ENCODE assay signal across 15 cellular contexts in genomic region chr14:70810621-70811020, GRCh38. TPM values are rescaled to one million over a fixed set of nuclear protein-coding genes. Genes with fewer than 3 reads are reported as not detected.
DNase-seq lines count a peak whose midpoint lies in the region; ATAC-seq and TF ChIP-seq lines count a peak whose summit lies in the region.
"Had no signal": no experiment of that assay in that cellular context is flagged by ENCODE, and none has a peak within 500 bp of the region (broad histone marks: within the 10 kb centered on the region; RNA-seq: fewer than 3 reads in every experiment).

No MANE protein-coding gene starts in this region.

- H3K4me3 ChIP-seq in DOHH2 (ENCODE audit: low read length) = peak overlapping the region; percentile 74
- peak overlapping the region; percentile 68 for H3K4me3 ChIP-seq in Jurkat, Clone E6-1 (ENCODE audit: low read length)
- H3K4me3 ChIP-seq in dorsolateral prefrontal cortex = peak overlapping the region in 55 of 59 donors; percentile 41 to 88 (median 74)
- peak overlapping the region; percentile 34 for H3K4me3 ChIP-seq in mesendoderm (ENCODE audit: low read length)
- H3K4me3 ChIP-seq in lower lobe of right lung = no peak overlapping the region
- H3K4me3 ChIP-seq in gastrocnemius medialis = no peak overlapping the region

- no peaks in the 10 kb centered on the region for H3K9me2 ChIP-seq in DOHH2 (replicated peaks; ENCODE audit: control insufficient read depth, low read length)

- DNase-seq in Jurkat, Clone E6-1 (ENCODE audit: low read depth, low spot score) = no peak
- DNase-seq in dorsolateral prefrontal cortex (no peak), mesendoderm (no peak), lower lobe of right lung (no peak), gastrocnemius medialis (no peak), superior temporal gyrus (ENCODE audit: extremely low spot score) (no peak)
- DNase-seq: AML-193; hippocampal formation; NCI-H187 treated with DMSO at 0.1 percent for 48 hours; NCI-H774; stimulated activated CD4-positive, alpha-beta T cell treated with anti-CD3 and anti-CD28 coated beads, Interleukin-4, amount 100 ng/mL, for 24 hours; stimulated activated naive CD4-positive, alpha-beta T cell treated with Interleukin-2 at 50 U/mL for 16 hours had no signal

- H3K56ac ChIP-seq in mesendoderm (ENCODE audit: low read length) = peak overlapping the region; percentile 87

- H3K23ac ChIP-seq in mesendoderm (ENCODE audit: low read length) = no peak overlapping the region

- TF ChIP-seq CTCF in DOHH2 (IDR thresholded peaks at IDR 0.05; ENCODE audit: low read depth, low read length, poor library complexity, severe bottlenecking) (no peak), dorsolateral prefrontal cortex (IDR thresholded peaks at IDR 0.05 in 54 of 56, conservative IDR thresholded peaks at IDR 0.05 in 2 of 56; ENCODE audit: low read depth in 1 of 56, partially characterized antibody in 56 of 56) (no peak), lower lobe of right lung (IDR thresholded peaks at IDR 0.05) (no peak), gastrocnemius medialis (IDR thresholded peaks at IDR 0.05 in 4 of 5, conservative IDR thresholded peaks at IDR 0.05 in 1 of 5) (no peak)

- no peak overlapping the region for H3K18ac ChIP-seq in mesendoderm (ENCODE audit: low read length)

- in situ Hi-C loops in gastrocnemius medialis (cut with MboI; ENCODE audit: low sequenced_read_pairs in 4 of 4) = loop anchor here in 3 of 4 donors (10.0 to 25.0 kb wide), 4 partner anchors 152 to 206 kb away; partner anchors contain the start of gene MED6 (in 1 of the 3)

- H3K27me3 ChIP-seq in DOHH2 (ENCODE audit: control insufficient read depth, low read length) (no peaks in the 10 kb centered on the region), dorsolateral prefrontal cortex (peaks cover 0 to 40% (median 0%) of the 10 kb centered on the region in 45 donors), mesendoderm (ENCODE audit: insufficient read depth, low read length, poor library complexity) (no peaks in the 10 kb centered on the region), lower lobe of right lung (ENCODE audit: low read depth) (peaks cover 14% of the 10 kb centered on the region), gastrocnemius medialis (peaks cover 0 to 3% (median 0%) of the 10 kb centered on the region in 3 donors)

- no peak for TF ChIP-seq POLR2A in gastrocnemius medialis (IDR thresholded peaks at IDR 0.05)

- no peak overlapping the region for H2BK15ac ChIP-seq in mesendoderm (replicated peaks; ENCODE audit: low read depth)

- H3K4me2 ChIP-seq in DOHH2 (ENCODE audit: low read length) (peak overlapping the region; percentile 66), mesendoderm (ENCODE audit: low read length) (peak overlapping the region; percentile 77)

- H3K79me1 ChIP-seq in mesendoderm (ENCODE audit: low read length) = peaks cover 14% of the 10 kb centered on the region

- ATAC-seq in lower lobe of right lung = no peak
- ATAC-seq in gastrocnemius medialis = no peak
- no peak for ATAC-seq in HG02973 (IDR thresholded peaks at IDR 0.05; ENCODE audit: unreplicated experiment)

- H3K79me2 ChIP-seq in DOHH2 (ENCODE audit: control insufficient read depth, low read length) (peaks cover 20% of the 10 kb centered on the region), mesendoderm (ENCODE audit: control insufficient read depth, insufficient read depth, low read length) (peaks cover 24% of the 10 kb centered on the region)

- H3K9me3 ChIP-seq in DOHH2 (ENCODE audit: control insufficient read depth, insufficient read depth, low read length) = no peaks in the 10 kb centered on the region
- H3K9me3 ChIP-seq in lower lobe of right lung = no peaks in the 10 kb centered on the region
- H3K9me3 ChIP-seq in gastrocnemius medialis = no peaks in the 10 kb centered on the region

- no peak overlapping the region for H4K8ac ChIP-seq in mesendoderm (ENCODE audit: low read depth, low read length)

- peaks cover 53% of the 10 kb centered on the region for H3K4me1 ChIP-seq in DOHH2 (ENCODE audit: control insufficient read depth, low read length)
- no peaks in the 10 kb centered on the region for H3K4me1 ChIP-seq in mesendoderm (ENCODE audit: control insufficient read depth, low read depth, low read length)
- H3K4me1 ChIP-seq in lower lobe of right lung = peaks cover 15% of the 10 kb centered on the region
- peaks cover 6 to 10% of the 10 kb centered on the region in 2 donors for H3K4me1 ChIP-seq in gastrocnemius medialis

- H3F3A ChIP-seq in DOHH2 (ENCODE audit: control insufficient read depth, insufficient read depth) = peaks cover 3% of the 10 kb centered on the region

- H4K20me1 ChIP-seq in DOHH2 (ENCODE audit: control insufficient read depth, insufficient read depth, low read depth, low read length) = no peaks in the 10 kb centered on the region

- no peak overlapping the region for H2BK120ac ChIP-seq in mesendoderm (ENCODE audit: low read depth, low read length)

- no peak overlapping the region for H3K4ac ChIP-seq in mesendoderm (ENCODE audit: low read depth, low read length)

- intact Hi-C loops in dorsolateral prefrontal cortex (cut with DNase I) = no loop called here
- intact Hi-C loops in lower lobe of right lung (cut with DNase I) = no loop called here
- intact Hi-C loops in gastrocnemius medialis (cut with DNase I; ENCODE audit: low total_unique reads) = loop anchor here (5.0 kb wide), 1 partner anchor 148 kb away; no protein-coding TSS in a partner anchor

- H3K27ac ChIP-seq in DOHH2 (ENCODE audit: low read depth, low read length) = no peak overlapping the region
- H3K27ac ChIP-seq in dorsolateral prefrontal cortex = peak overlapping the region in 8 of 59 donors; percentile 14 to 57 (median 39)
- H3K27ac ChIP-seq in mesendoderm (ENCODE audit: low read depth, low read length) = no peak overlapping the region
- H3K27ac ChIP-seq in lower lobe of right lung = no peak overlapping the region
- peak overlapping the region in 1 of 4 donors; percentile 78 for H3K27ac ChIP-seq in gastrocnemius medialis
- H3K27ac ChIP-seq: SK-N-MC had no signal

- peak overlapping the region; percentile 84 for H3K9ac ChIP-seq in mesendoderm (ENCODE audit: low read length)

- no peak overlapping the region for H4K5ac ChIP-seq in mesendoderm (ENCODE audit: low read length)

- no CpG with 5 or more reads among the region's 7 CpGs for WGBS in mesendoderm (ENCODE audit: extremely low coverage, insufficient coverage, low lambda C conversion rate)

- no peaks in the 10 kb centered on the region for H3K36me3 ChIP-seq in DOHH2 (ENCODE audit: control insufficient read depth, low read length)
- H3K36me3 ChIP-seq in mesendoderm (ENCODE audit: control insufficient read depth, insufficient read depth, low read length) = no peaks in the 10 kb centered on the region
- no peaks in the 10 kb centered on the region for H3K36me3 ChIP-seq in lower lobe of right lung
- H3K36me3 ChIP-seq in gastrocnemius medialis = no peaks in the 10 kb centered on the region

- H2AK5ac ChIP-seq in mesendoderm (ENCODE audit: low read length) = no peak overlapping the region

- H2BK5ac ChIP-seq in mesendoderm (ENCODE audit: low read length) = no peak overlapping the region

RNA-seq across cellular contexts. Expression of gene MAP3K9, which starts 1.3 kb away (rescaled TPM):
- polyA plus RNA-seq in Jurkat, Clone E6-1 (2012; ENCODE audit: insufficient read depth, insufficient read length) = 3.0 TPM
- total RNA-seq in dorsolateral prefrontal cortex = 10 to 100 TPM; 15.0 to 67.8 (median 45.0) TPM
- polyA plus RNA-seq in mesendoderm (2013, experiment 1 of 2) = 6.3 TPM
- polyA plus RNA-seq in mesendoderm (2013, experiment 2 of 2) = 6.4 TPM
- total RNA-seq in lower lobe of right lung = 9.4 TPM
- total RNA-seq in gastrocnemius medialis = 1 to 10 TPM; 2.4 to 5.0 (median 2.5) TPM

Comparison
In these comparisons a context has a peak if more than half of its experiments do, and no peak if none do; other contexts are left out.
1. H3K4me3 ChIP-seq: peak in DOHH2 (single experiment), Jurkat, Clone E6-1 (single experiment), dorsolateral prefrontal cortex (55 of 59) and mesendoderm (single experiment); none in lower lobe of right lung (single experiment) and gastrocnemius medialis (0 of 4).